Comparison of ENCODE assay signal across 19 cellular contexts in genomic region chr1:114112775-114113174, GRCh38. TPM values are rescaled to one million over a fixed set of nuclear protein-coding genes. Genes with fewer than 3 reads are reported as not detected.
DNase-seq lines count a peak whose midpoint lies in the region; ATAC-seq and TF ChIP-seq lines count a peak whose summit lies in the region.
"Had no signal": no experiment of that assay in that cellular context is flagged by ENCODE, and none has a peak within 500 bp of the region (broad histone marks: within the 10 kb centered on the region; RNA-seq: fewer than 3 reads in every experiment).

No MANE protein-coding gene starts in this region.

- peaks cover 0 to 4% (median 0%) of the 10 kb centered on the region in 7 donors for H3K9me3 Mint-ChIP-seq in CD14-positive monocyte

- intact Hi-C loops in CD14-positive monocyte (cut with micrococcal nuclease) (no loop called here), PC-9 (cut with micrococcal nuclease; ENCODE audit: unreplicated experiment) (no loop called here), thyroid gland (cut with DNase I) (no loop called here)

- H3K27me3 Mint-ChIP-seq in CD14-positive monocyte (ENCODE audit: low read depth in 3 of 3), result peaks cover 0 to 8% (median 0%) of the 10 kb centered on the region in 3 donors

- H3K4me2 ChIP-seq in PC-9, result peak overlapping the region; percentile 75

- BruUV-seq in PC-9 (replicated peaks; lab: Mats Ljungman, UMichigan), result no TSS peak

- H3K27ac ChIP-seq in PC-9 (peak overlapping the region; percentile 96), neutrophil (peak overlapping the region; percentile 82), thyroid gland (no peak overlapping the region)

- peaks cover 3 to 5% of the 10 kb centered on the region in 2 donors for H3K36me3 Mint-ChIP-seq in CD14-positive monocyte
- H3K36me3 Mint-ChIP-seq: CD4-positive, CD25-positive, alpha-beta regulatory T cell had no signal

- CTCF ChIA-PET in PC-9 (lab: Charles Lee), result no interaction called here

- 0 out of 2 replicates have a peak overlapping the region, but pooled peaks have one; percentile 18 for H2AFZ ChIP-seq in PC-9

- POLR2A ChIA-PET in PC-9 (lab: Charles Lee; ENCODE audit: unreplicated experiment), result no interaction called here

- 47 to 58% methylated on average over 4 of the region's 4 CpGs for WGBS in thyroid gland, 2 donors

- peaks cover 41% of the 10 kb centered on the region for H3F3A ChIP-seq in PC-9 (ENCODE audit: insufficient read depth, low read depth)

- peak overlapping the region in 1 of 2 donors; percentile 7 for H3K4me3 Mint-ChIP-seq in CD14-positive monocyte
- H3K4me3 Mint-ChIP-seq: CD4-positive, CD25-positive, alpha-beta regulatory T cell had no signal

- TF ChIP-seq CTCF in CD14-positive monocyte (IDR thresholded peaks at IDR 0.05) (no peak), PC-9 (conservative IDR thresholded peaks at IDR 0.05) (no peak), neutrophil (IDR thresholded peaks at IDR 0.05) (no peak), thyroid gland (IDR thresholded peaks at IDR 0.05) (no peak)

- H3K4me3 ChIP-seq in PC-9 (no peak overlapping the region), neutrophil (ENCODE audit: low read depth in 1 of 2, low read length in 1 of 2) (peak overlapping the region in 1 of 2 experiments; percentile 51), thyroid gland (replicated peaks in 1 of 3) (no peak overlapping the region)

- peaks cover 87% of the 10 kb centered on the region for H3K4me1 Mint-ChIP-seq in CD14-positive monocyte

- no peak for DNase-seq in CD14-positive monocyte (ENCODE audit: low spot score)
- peak in 1 of 2 experiments; percentile 96 for DNase-seq in PC-9
- DNase-seq in iPS-NIHi7 (ENCODE audit: extremely low spot score), result peak; percentile 40
- DNase-seq in activated CD4-positive, alpha-beta T cell treated with anti-CD3 and anti-CD28 coated beads for 48 hours, result no peak
- DNase-seq in thyroid gland, result no peak
- DNase-seq in activated naive CD4-positive, alpha-beta T cell treated with Interleukin-2 at 50 U/mL for 16 hours, result no peak
- DNase-seq: ACHN; Caco-2; CD4-positive, CD25-positive, alpha-beta regulatory T cell; GF-D8; GOT3; KBM-7; NCI-H1105 treated with DMSO at 0.1 percent for 48 hours; NCI-H1694 treated with DMSO at 0.1 percent for 48 hours; NCI-H2227 treated with DMSO at 0.1 percent for 48 hours; NCI-H82 had no signal

- no peak for TF ChIP-seq POLR2A in thyroid gland (IDR thresholded peaks at IDR 0.05)

- H3K27me3 ChIP-seq in PC-9 (ENCODE audit: insufficient read depth, low read depth) (no peaks in the 10 kb centered on the region), neutrophil (no peaks in the 10 kb centered on the region), thyroid gland (no peaks in the 10 kb centered on the region)

- no peaks in the 10 kb centered on the region for H3K9me3 ChIP-seq in PC-9 (ENCODE audit: insufficient read depth, low read depth)
- no peaks in the 10 kb centered on the region for H3K9me3 ChIP-seq in neutrophil
- H3K9me3 ChIP-seq in thyroid gland, result no peaks in the 10 kb centered on the region
- H3K9me3 ChIP-seq: Caco-2 had no signal

- no peak for ATAC-seq in HG03159 (IDR thresholded peaks at IDR 0.05; ENCODE audit: unreplicated experiment)
- ATAC-seq: HepG2 had no signal

- H3K36me3 ChIP-seq in PC-9 (ENCODE audit: low read depth), result no peaks in the 10 kb centered on the region
- H3K36me3 ChIP-seq in neutrophil, result no peaks in the 10 kb centered on the region
- H3K36me3 ChIP-seq in thyroid gland, result no peaks in the 10 kb centered on the region

- no peaks in the 10 kb centered on the region for H3K9me2 ChIP-seq in PC-9 (ENCODE audit: insufficient read depth)

- no peaks in the 10 kb centered on the region for H3K79me2 ChIP-seq in PC-9 (ENCODE audit: low read depth)

- H3K4me1 ChIP-seq in PC-9 (replicated peaks; ENCODE audit: insufficient read depth) (peaks cover 72% of the 10 kb centered on the region), neutrophil (ENCODE audit: control insufficient read depth in 1 of 2, insufficient read depth in 1 of 2, low read depth in 1 of 2, low read length in 1 of 2) (peaks cover 22 to 25% of the 10 kb centered on the region in 2 experiments), thyroid gland (no peaks in the 10 kb centered on the region)
- H3K4me1 ChIP-seq: Caco-2 had no signal

- H4K20me1 ChIP-seq in PC-9 (ENCODE audit: insufficient read depth), result no peaks in the 10 kb centered on the region

- peak overlapping the region; percentile 95 to 100 (median 98) for H3K27ac Mint-ChIP-seq in CD14-positive monocyte

RNA-seq across cellular contexts. Expression of gene SYT6, which starts 40.9 kb away (rescaled TPM):
- not detected for polyA plus RNA-seq in CD14-positive monocyte
- total RNA-seq in PC-9 (2021) (not detected in 2 replicates), thyroid gland (1 to 10 TPM in 1 of 4 donors, not detected in 3; 1.4 TPM)
- total RNA-seq: HepG2 had no signal
- polyA plus RNA-seq: CD4-positive, CD25-positive, alpha-beta regulatory T cell; HepG2 had no signal

Comparison
In these comparisons a context has a peak if more than half of its experiments do, and no peak if none do; other contexts are left out.
1. H3K27ac ChIP-seq: peak in PC-9 (single experiment) and neutrophil (single experiment); none in thyroid gland (0 of 3).